ENCODE assay signal across 10 cellular contexts in genomic region chr21:41641821-41642368, GRCh38.
DNase-seq lines count a peak whose midpoint lies in the region; ATAC-seq and TF ChIP-seq lines count a peak whose summit lies in the region.
"Had no signal": no experiment of that assay in that cellular context is flagged by ENCODE, and none has a peak within 500 bp of the region (broad histone marks: within the 10 kb centered on the region; RNA-seq: fewer than 3 reads in every experiment).

No MANE protein-coding gene starts in this region.

- POLR2A ChIA-PET in PC-9 (lab: Charles Lee; ENCODE audit: unreplicated experiment), result interaction anchor here (0.5 to 0.8 kb wide), 3 partner anchors 29 to 39 kb away, joined by 3 to 12 read pairs (median 4); no protein-coding TSS in a partner anchor
- POLR2A ChIA-PET in T-cell (lab: Charles Lee), result no interaction called here

- H3K79me2 ChIP-seq in PC-9 (ENCODE audit: low read depth), result peaks cover 6% of the 10 kb centered on the region; the same call in 1 of the 2 replicates

- peak overlapping the region; percentile 50; the same call in 1 of the 2 replicates for H2AFZ ChIP-seq in PC-9

- H3K27ac Mint-ChIP-seq in T-cell, result no peak overlapping the region
- H3K27ac Mint-ChIP-seq: CD4-positive, CD25-positive, alpha-beta regulatory T cell had no signal

- H3K4me1 ChIP-seq in PC-9 (replicated peaks; ENCODE audit: insufficient read depth), result peaks cover 76% of the 10 kb centered on the region

- no peaks in the 10 kb centered on the region for H3K27me3 ChIP-seq in PC-9 (ENCODE audit: insufficient read depth, low read depth)

- in situ Hi-C loops in ACHN (cut with HindIII; ENCODE audit: low pct_ligation_motif_present, low pct_unique_long_range_greater_than_20kb, low sequenced_read_pairs), result no loop called here

- DNase-seq in ACHN (peak; percentile 50), PC-9 (peak; percentile 58 to 93), fibroblast of gingiva (ENCODE audit: low read depth) (peak; percentile 85), non-pigmented ciliary epithelial cell (ENCODE audit: low read depth) (peak; percentile 75), T-cell (no peak), SHP77 (lab: John Stamatoyannopoulos, UW) (no peak), NCI-H446 (lab: John Stamatoyannopoulos, UW) (no peak), NCI-H2029 treated with DMSO at 0.1 percent for 48 hours (lab: John Stamatoyannopoulos, UW) (no peak)
- DNase-seq: CD4-positive, CD25-positive, alpha-beta regulatory T cell; NCI-H446 treated with DMSO at 0.1 percent for 48 hours had no signal

- peak overlapping the region; percentile 44; the same call in 1 of the 2 replicates for H3K4me3 ChIP-seq in PC-9

- H4K20me1 ChIP-seq in PC-9 (ENCODE audit: insufficient read depth), result no peaks in the 10 kb centered on the region

- H3K27me3 Mint-ChIP-seq in T-cell, result peaks cover 14 to 21% of the 10 kb centered on the region in 2 donors

- no peaks in the 10 kb centered on the region for H3K9me2 ChIP-seq in PC-9 (ENCODE audit: insufficient read depth)

- intact Hi-C loops in PC-9 (cut with micrococcal nuclease; ENCODE audit: unreplicated experiment), result loop anchor here (1.0 kb wide), 1 partner anchor 8 kb away; no protein-coding TSS in a partner anchor

- no peaks in the 10 kb centered on the region for H3K9me3 Mint-ChIP-seq in T-cell
- H3K9me3 Mint-ChIP-seq: CD4-positive, CD25-positive, alpha-beta regulatory T cell had no signal

- peak overlapping the region; percentile 85 for H3K4me2 ChIP-seq in PC-9

- CTCF ChIA-PET in PC-9 (lab: Charles Lee) (interaction anchor here (0.5 to 1.0 kb wide), 3 partner anchors 30 to 136 kb away, joined by 4 to 7 read pairs (median 4); no protein-coding TSS in a partner anchor), T-cell (lab: Charles Lee) (no interaction called here)

- no peak for ATAC-seq in T-cell (replicated peaks in 1 of 4)

- TF ChIP-seq CTCF in PC-9 (conservative IDR thresholded peaks at IDR 0.05), result no peak

- no peaks in the 10 kb centered on the region for H3K4me1 Mint-ChIP-seq in T-cell
- H3K4me1 Mint-ChIP-seq: CD4-positive, CD25-positive, alpha-beta regulatory T cell had no signal

- no peaks in the 10 kb centered on the region for H3K36me3 Mint-ChIP-seq in T-cell
- H3K36me3 Mint-ChIP-seq: CD4-positive, CD25-positive, alpha-beta regulatory T cell had no signal

- peaks cover 41% of the 10 kb centered on the region for H3F3A ChIP-seq in PC-9 (ENCODE audit: insufficient read depth, low read depth)

- TSS peak; percentile 39 for BruUV-seq in PC-9 (replicated peaks; lab: Mats Ljungman, UMichigan)

- peak overlapping the region; percentile 100 for H3K27ac ChIP-seq in PC-9

- H3K9me3 ChIP-seq in PC-9 (ENCODE audit: insufficient read depth, low read depth), result no peaks in the 10 kb centered on the region

- no peaks in the 10 kb centered on the region for H3K36me3 ChIP-seq in PC-9 (ENCODE audit: low read depth)

- H3K4me3 Mint-ChIP-seq in T-cell, result no peak overlapping the region
- H3K4me3 Mint-ChIP-seq: CD4-positive, CD25-positive, alpha-beta regulatory T cell had no signal

Comparison
In these comparisons a context has a peak if more than half of its experiments do, and no peak if none do; other contexts are left out.
1. DNase-seq: peak in ACHN (single experiment), PC-9 (2 of 2), fibroblast of gingiva (single experiment) and non-pigmented ciliary epithelial cell (single experiment); none in T-cell (0 of 34), SHP77 (0 of 2), NCI-H446 (0 of 2) and NCI-H2029 treated with DMSO at 0.1 percent for 48 hours (single experiment).